Comparison of ENCODE assay signal across 1 cellular context in the genomic region with DNA sequence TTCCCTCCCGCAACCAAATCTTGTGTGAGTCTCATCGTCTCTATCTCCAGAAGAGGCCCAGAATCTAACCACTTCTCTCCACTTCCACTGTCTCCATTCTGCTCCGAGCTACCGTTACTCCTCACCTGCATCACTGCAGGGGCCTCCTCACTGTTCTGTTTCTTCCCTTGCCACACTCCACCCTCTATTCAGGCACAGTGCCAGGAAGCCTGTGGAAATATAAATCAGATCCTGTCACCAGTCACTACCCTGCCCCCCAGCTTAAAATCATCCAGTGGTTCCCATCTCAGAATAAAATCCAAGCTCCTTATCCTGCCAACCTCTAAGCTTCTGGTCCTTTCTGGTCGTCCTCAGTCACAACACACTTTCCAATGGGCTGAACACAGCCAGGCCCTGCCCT.
TF ChIP-seq lines count a peak whose summit lies in the region.

No MANE protein-coding gene starts in this region.

TF ChIP-seq in H1, 55 proteins besides CTCF, POLR2A, EP300 and RAD21:
- TF ChIP-seq JUN (IDR thresholded peaks at IDR 0.05; ENCODE audit: low read depth, low read length) (no peak), ASH2L (IDR thresholded peaks at IDR 0.05; ENCODE audit: low read length) (no peak), SRF (IDR thresholded peaks at IDR 0.05; ENCODE audit: low read depth, low read length) (no peak), RFX5 (IDR thresholded peaks at IDR 0.05; ENCODE audit: borderline replicate concordance, low read depth, low read length) (no peak), KDM5A (IDR thresholded peaks at IDR 0.05; ENCODE audit: low read length) (no peak), NANOG (IDR thresholded peaks at IDR 0.05; ENCODE audit: insufficient read depth, low read depth, low read length, poor library complexity, severe bottlenecking) (no peak), RNF2 (IDR thresholded peaks at IDR 0.05; ENCODE audit: borderline replicate concordance, low read depth, low read length, missing control alignments, poor library complexity, severe bottlenecking) (no peak), SP1 (IDR thresholded peaks at IDR 0.05; ENCODE audit: low read depth, low read length) (no peak), SIRT6 (IDR thresholded peaks at IDR 0.05; ENCODE audit: low read length) (no peak), ZNF274 (IDR thresholded peaks at IDR 0.05; ENCODE audit: borderline replicate concordance, extremely low read depth, low read length) (no peak), GTF2F1 (IDR thresholded peaks at IDR 0.05; ENCODE audit: borderline replicate concordance, low read depth, low read length) (no peak), HDAC2 (IDR thresholded peaks at IDR 0.05; ENCODE audit: borderline replicate concordance in 1 of 2, low read depth in 2 of 2, low read length in 2 of 2) (no peak), CTBP2 (IDR thresholded peaks at IDR 0.05; ENCODE audit: borderline replicate concordance, insufficient read depth, insufficient read length, low read length) (no peak), POU5F1 (IDR thresholded peaks at IDR 0.05; ENCODE audit: low read depth, low read length) (no peak), CBX5 (IDR thresholded peaks at IDR 0.05; ENCODE audit: low read depth, low read length) (no peak), TEAD4 (IDR thresholded peaks at IDR 0.05; ENCODE audit: low read depth, low read length) (no peak), SIN3A (conservative IDR thresholded peaks at IDR 0.05 in 1 of 2, IDR thresholded peaks at IDR 0.05 in 1 of 2; ENCODE audit: low read depth in 1 of 2, low read length in 2 of 2) (no peak)
